ENCODE assay signal across 1 cellular context in genomic region chr4:15410750-15411149, GRCh38.
TF ChIP-seq lines count a peak whose summit lies in the region.

No MANE protein-coding gene starts in this region.

TF ChIP-seq in SK-N-SH, 30 proteins besides CTCF, POLR2A, EP300 and RAD21 (continued from another document):
- TF ChIP-seq FOXM1 (IDR thresholded peaks at IDR 0.05; ENCODE audit: low read depth) (no peak), TCF12 (IDR thresholded peaks at IDR 0.05) (peak; percentile 39; the same call in 1 of the 2 replicates), FOSL2 (IDR thresholded peaks at IDR 0.05; ENCODE audit: borderline replicate concordance, low read depth) (no peak), YY1 (IDR thresholded peaks at IDR 0.05; ENCODE audit: low read depth) (no peak), TEAD4 (IDR thresholded peaks at IDR 0.05; ENCODE audit: borderline replicate concordance, insufficient read depth) (no peak), RXRA (IDR thresholded peaks at IDR 0.05; ENCODE audit: borderline replicate concordance, low read depth) (no peak), RCOR1 (IDR thresholded peaks at IDR 0.05; ENCODE audit: low read length) (peak; percentile 39; the same call in 1 of the 2 replicates), GABPA (IDR thresholded peaks at IDR 0.05; ENCODE audit: low read depth) (no peak), NRF1 (IDR thresholded peaks at IDR 0.05; ENCODE audit: low read depth, low read length) (no peak), ELF1 (IDR thresholded peaks at IDR 0.05) (no peak)
- TF ChIP-seq, protein P1, sequence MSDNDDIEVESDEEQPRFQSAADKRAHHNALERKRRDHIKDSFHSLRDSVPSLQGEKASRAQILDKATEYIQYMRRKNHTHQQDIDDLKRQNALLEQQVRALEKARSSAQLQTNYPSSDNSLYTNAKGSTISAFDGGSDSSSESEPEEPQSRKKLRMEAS (IDR thresholded peaks at IDR 0.05; ENCODE audit: low read depth), result no peak
- TF ChIP-seq, protein P2, sequence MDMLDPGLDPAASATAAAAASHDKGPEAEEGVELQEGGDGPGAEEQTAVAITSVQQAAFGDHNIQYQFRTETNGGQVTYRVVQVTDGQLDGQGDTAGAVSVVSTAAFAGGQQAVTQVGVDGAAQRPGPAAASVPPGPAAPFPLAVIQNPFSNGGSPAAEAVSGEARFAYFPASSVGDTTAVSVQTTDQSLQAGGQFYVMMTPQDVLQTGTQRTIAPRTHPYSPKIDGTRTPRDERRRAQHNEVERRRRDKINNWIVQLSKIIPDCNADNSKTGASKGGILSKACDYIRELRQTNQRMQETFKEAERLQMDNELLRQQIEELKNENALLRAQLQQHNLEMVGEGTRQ (IDR thresholded peaks at IDR 0.05; ENCODE audit: borderline replicate concordance, low read depth, low read length), result no peak
